Comparison of ENCODE assay signal across 14 cellular contexts in the genomic region with DNA sequence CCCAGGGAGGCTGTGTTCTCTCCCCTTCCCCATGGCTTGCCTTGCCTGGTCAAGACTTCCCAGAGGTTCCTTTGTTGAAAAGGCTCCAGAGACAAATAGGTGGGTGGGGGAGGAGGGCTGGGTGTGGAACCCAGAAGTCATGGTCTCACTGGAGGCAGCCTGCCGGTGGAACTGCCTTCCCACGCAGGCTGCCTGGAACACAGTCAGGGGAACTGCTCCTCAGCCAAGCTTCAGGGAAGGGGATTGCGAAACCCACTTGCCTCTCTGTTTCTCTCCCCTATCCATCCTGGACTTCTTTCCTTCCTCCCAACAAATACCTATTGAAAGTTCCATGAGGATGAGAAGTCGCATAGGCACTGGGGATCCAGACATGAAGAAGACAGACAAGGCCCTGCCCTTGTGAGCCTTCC. TPM values are rescaled to one million over a fixed set of nuclear protein-coding genes. Genes with fewer than 3 reads are reported as not detected.
DNase-seq lines count a peak whose midpoint lies in the region; ATAC-seq and TF ChIP-seq lines count a peak whose summit lies in the region.
"Had no signal": no experiment of that assay in that cellular context is flagged by ENCODE, and none has a peak within 500 bp of the region (broad histone marks: within the 10 kb centered on the region; RNA-seq: fewer than 3 reads in every experiment).

No MANE protein-coding gene starts in this region.

- H4K20me1 ChIP-seq in HCT116 (ENCODE audit: insufficient read depth) (no peaks in the 10 kb centered on the region), mammary epithelial cell (ENCODE audit: insufficient read depth, low read length) (no peaks in the 10 kb centered on the region), smooth muscle cell (ENCODE audit: low read depth) (no peaks in the 10 kb centered on the region)

- H3K4me1 ChIP-seq in HCT116 (ENCODE audit: control insufficient read depth in 1 of 2, insufficient read depth in 2 of 2, low read length in 2 of 2) (peaks cover 0 to 40% of the 10 kb centered on the region in 2 experiments; a peak in 2 of 4 replicates), mammary epithelial cell (ENCODE audit: insufficient read depth, low read length) (peaks cover 41% of the 10 kb centered on the region), right atrium auricular region (no peaks in the 10 kb centered on the region), smooth muscle cell (ENCODE audit: low read depth) (peaks cover 12% of the 10 kb centered on the region)

- 50% methylated on average over 2 of the region's 4 CpGs for WGBS in mammary epithelial cell (ENCODE audit: low coverage, missing lambda C conversion rate)
- WGBS in smooth muscle cell (ENCODE audit: low lambda C conversion rate) = 71% methylated on average over 4 of the region's 4 CpGs

- intact Hi-C loops in HCT116 (cut with micrococcal nuclease) (no loop called here), mammary epithelial cell (cut with micrococcal nuclease) (no loop called here)

- H2AFZ ChIP-seq in HCT116 (ENCODE audit: low read depth, low read length, poor library complexity, severe bottlenecking) (no peak overlapping the region), mammary epithelial cell (ENCODE audit: low read depth, low read length) (peak overlapping the region; percentile 27), smooth muscle cell (ENCODE audit: low read depth) (no peak overlapping the region)

- no peak for TF ChIP-seq CTCF in HCT116 (IDR thresholded peaks at IDR 0.05 in 2 of 3, conservative IDR thresholded peaks at IDR 0.05 in 1 of 3; ENCODE audit: borderline replicate concordance in 1 of 3, insufficient read depth in 1 of 3, low read depth in 2 of 3, low read length in 2 of 3)
- TF ChIP-seq CTCF in mammary epithelial cell (conservative IDR thresholded peaks at IDR 0.05 in 1 of 2, IDR thresholded peaks at IDR 0.05 in 1 of 2; ENCODE audit: extremely low read depth in 1 of 2, insufficient read depth in 1 of 2, low read depth in 1 of 2, low read length in 2 of 2) = no peak
- TF ChIP-seq CTCF in right atrium auricular region (IDR thresholded peaks at IDR 0.05) = no peak
- no peak for TF ChIP-seq CTCF in smooth muscle cell (IDR thresholded peaks at IDR 0.05; ENCODE audit: borderline replicate concordance, insufficient read depth, poor library complexity, severe bottlenecking)

- ATAC-seq in HCT116 (no peak), SK-N-SH treated with all-trans-retinoic acid at 6 μM for 48 hours (no peak), GM18870 (IDR thresholded peaks at IDR 0.05; ENCODE audit: unreplicated experiment) (no peak), HG02571 (IDR thresholded peaks at IDR 0.05; ENCODE audit: unreplicated experiment) (no peak)
- no peak for ATAC-seq in activated naive CD4-positive, alpha-beta T cell treated with anti-CD3 and anti-CD28 coated beads, Interleukin-2, amount 50 U/mL, for 72 hours

- H3K36me3 ChIP-seq in HCT116 (ENCODE audit: control insufficient read depth in 1 of 2, insufficient read depth in 2 of 2, low read length in 2 of 2) = no peaks in the 10 kb centered on the region
- no peaks in the 10 kb centered on the region for H3K36me3 ChIP-seq in mammary epithelial cell (ENCODE audit: insufficient read depth, low read length)
- H3K36me3 ChIP-seq in right atrium auricular region = no peaks in the 10 kb centered on the region
- no peaks in the 10 kb centered on the region for H3K36me3 ChIP-seq in smooth muscle cell (ENCODE audit: low read depth)

- H3K4me2 ChIP-seq in HCT116 (ENCODE audit: low read length) = peak overlapping the region; percentile 39; the same call in 1 of the 2 replicates
- H3K4me2 ChIP-seq in mammary epithelial cell (ENCODE audit: insufficient read depth, low read depth, low read length) = peak overlapping the region; percentile 27
- peak overlapping the region; percentile 9 for H3K4me2 ChIP-seq in smooth muscle cell

- H3K79me2 ChIP-seq in HCT116 (ENCODE audit: insufficient read depth, low read length) (no peaks in the 10 kb centered on the region), mammary epithelial cell (ENCODE audit: insufficient read depth, low read length) (no peaks in the 10 kb centered on the region), smooth muscle cell (ENCODE audit: low read depth) (no peaks in the 10 kb centered on the region)

- no peaks in the 10 kb centered on the region for H3K9me2 ChIP-seq in HCT116 (ENCODE audit: insufficient read depth)

- H3K27me3 ChIP-seq in HCT116 (ENCODE audit: insufficient read depth, low read length) (no peaks in the 10 kb centered on the region; the same call in 1 of the 2 replicates), mammary epithelial cell (ENCODE audit: insufficient read depth, low read length) (no peaks in the 10 kb centered on the region), right atrium auricular region (no peaks in the 10 kb centered on the region), smooth muscle cell (ENCODE audit: low read depth) (peaks cover 8% of the 10 kb centered on the region)

- TF ChIP-seq RAD21 in HCT116 (IDR thresholded peaks at IDR 0.05; ENCODE audit: low read depth) = no peak

- CTCF ChIA-PET in HCT116 (lab: Charles Lee) (no interaction called here), mammary epithelial cell (lab: Charles Lee; ENCODE audit: low non-redundant PET) (no interaction called here)

- H3K36me3 Mint-ChIP-seq in activated naive CD4-positive, alpha-beta T cell treated with anti-CD3 and anti-CD28 coated beads, Interleukin-2, amount 50 U/mL, for 72 hours = no peaks in the 10 kb centered on the region
- H3K36me3 Mint-ChIP-seq: activated naive CD8-positive, alpha-beta T cell treated with anti-CD3 and anti-CD28 coated beads, Interleukin-2, amount 10 ng/mL, durations not matched to agents 7 days and 5 days had no signal

- POLR2A ChIA-PET in HCT116 (lab: Charles Lee) = no interaction called here

- no peak overlapping the region for H3K27ac ChIP-seq in HCT116 (ENCODE audit: low read depth, low read length)
- peak overlapping the region; percentile 67 for H3K27ac ChIP-seq in mammary epithelial cell (ENCODE audit: insufficient read depth, low read depth, low read length)
- H3K27ac ChIP-seq in right atrium auricular region = peak overlapping the region in 1 of 2 donors; percentile 53
- H3K27ac ChIP-seq in smooth muscle cell (ENCODE audit: low read depth) = no peak overlapping the region

- dilution Hi-C loops in mammary epithelial cell (cut with HindIII; ENCODE audit: low sequenced_read_pairs) = no loop called here

- no peaks in the 10 kb centered on the region for H3K9me3 ChIP-seq in HCT116 (ENCODE audit: control insufficient read depth in 1 of 2, insufficient read depth in 1 of 2, low read depth in 1 of 2, low read length in 2 of 2)
- H3K9me3 ChIP-seq in mammary epithelial cell (replicated peaks; ENCODE audit: insufficient read depth, low read length) = peaks cover 6% of the 10 kb centered on the region
- peaks cover 0 to 8% of the 10 kb centered on the region in 2 donors for H3K9me3 ChIP-seq in right atrium auricular region
- H3K9me3 ChIP-seq in smooth muscle cell (replicated peaks; ENCODE audit: low read depth) = no peaks in the 10 kb centered on the region
- H3K9me3 ChIP-seq: Caco-2 had no signal

- DNase-seq in HCT116 (ENCODE audit: low read depth, low spot score) = no peak
- DNase-seq in mammary epithelial cell = no peak
- DNase-seq in right atrium auricular region (ENCODE audit: low spot score) = peak; percentile 83
- no peak for DNase-seq in smooth muscle cell (lab: John Stamatoyannopoulos, UW; ENCODE audit: unreplicated experiment)
- no peak for DNase-seq in activated naive CD4-positive, alpha-beta T cell treated with anti-CD3 and anti-CD28 coated beads, Interleukin-2, amount 50 U/mL, for 72 hours (ENCODE audit: low spot score in 2 of 2)
- DNase-seq: activated B cell treated with CpG ODN at 0.5 μM for 24 hours; activated naive CD8-positive, alpha-beta T cell treated with anti-CD3 and anti-CD28 coated beads, Interleukin-2, amount 10 ng/mL, durations not matched to agents 7 days and 5 days; foreskin melanocyte; NCI-H1436 had no signal

- TF ChIP-seq POLR2A in HCT116 (IDR thresholded peaks at IDR 0.05; ENCODE audit: borderline replicate concordance, extremely low read depth, insufficient read depth, insufficient read length) = no peak

- no peak overlapping the region for H3K9ac ChIP-seq in HCT116 (ENCODE audit: low read length)
- peak overlapping the region; percentile 27 for H3K9ac ChIP-seq in mammary epithelial cell (ENCODE audit: insufficient read depth, low read length)
- no peak overlapping the region for H3K9ac ChIP-seq in smooth muscle cell (ENCODE audit: low read depth)

- RAD21 ChIA-PET in HCT116 (lab: Charles Lee; ENCODE audit: low non-redundant PET in 1 of 2, low total read pairs in 2 of 2, uncharacterized antibody in 2 of 2, unreplicated experiment in 2 of 2) = no interaction called here

- H3K9me3 Mint-ChIP-seq in activated naive CD4-positive, alpha-beta T cell treated with anti-CD3 and anti-CD28 coated beads, Interleukin-2, amount 50 U/mL, for 72 hours = peaks cover 5% of the 10 kb centered on the region in 2 donors
- H3K9me3 Mint-ChIP-seq: activated B cell treated with CpG ODN at 0.5 μM for 24 hours had no signal

- BruUV-seq in HCT116 (replicated peaks; lab: Mats Ljungman, UMichigan) = no TSS peak
- no TSS peak for BruUV-seq in mammary epithelial cell (replicated peaks; lab: Mats Ljungman, UMichigan)

- no peaks in the 10 kb centered on the region for H3F3A ChIP-seq in smooth muscle cell (ENCODE audit: low read depth)

- H3K27ac Mint-ChIP-seq in activated naive CD4-positive, alpha-beta T cell treated with anti-CD3 and anti-CD28 coated beads, Interleukin-2, amount 50 U/mL, for 72 hours = no peak overlapping the region
- H3K27ac Mint-ChIP-seq: activated B cell treated with CpG ODN at 0.5 μM for 24 hours; activated naive CD8-positive, alpha-beta T cell treated with anti-CD3 and anti-CD28 coated beads, Interleukin-2, amount 10 ng/mL, durations not matched to agents 7 days and 5 days had no signal

- in situ Hi-C loops in mammary epithelial cell (cut with MboI; ENCODE audit: low sequenced_read_pairs in 2 of 2) = no loop called here

- H3K4me3 ChIP-seq in HCT116 (replicated peaks in 1 of 2; ENCODE audit: low read depth in 1 of 2, low read length in 2 of 2) (no peak overlapping the region), mammary epithelial cell (replicated peaks in 1 of 3; ENCODE audit: insufficient read depth in 1 of 3, low read depth in 2 of 3, low read length in 3 of 3) (no peak overlapping the region), right atrium auricular region (no peak overlapping the region), smooth muscle cell (no peak overlapping the region)

TF ChIP-seq in HCT116, 20 proteins besides CTCF, POLR2A, EP300 and RAD21 (continues in another document):
- no peak for TF ChIP-seq POLR2AphosphoS5 (IDR thresholded peaks at IDR 0.05; ENCODE audit: low read depth, low read length)

RNA-seq across cellular contexts. Expression of a gene that starts 31.6 kb away (rescaled TPM):
- total RNA-seq in HCT116 (2021; ENCODE audit: unreplicated experiment) (0.54 TPM), mammary epithelial cell (not detected), right atrium auricular region (10 to 100 TPM in 1 of 2 donors, 1 to 10 TPM in 1; 1.6 to 34.1 TPM), smooth muscle cell (not detected in 2 replicates)
- 0.09 and 0.45 TPM in 2 replicates for polyA plus RNA-seq in HCT116 (2012)
- polyA plus RNA-seq in mammary epithelial cell (0.07 TPM), smooth muscle cell (not detected in 2 replicates)
- polyA minus RNA-seq in mammary epithelial cell = not detected
- total RNA-seq in activated naive CD4-positive, alpha-beta T cell treated with anti-CD3 and anti-CD28 coated beads, Interleukin-2, amount 50 U/mL, for 72 hours = not detected
- total RNA-seq: activated B cell treated with CpG ODN at 0.5 μM for 24 hours, myocyte had no signal
